In genomic region chr2:60505240-60505639, GRCh38 we compare ENCODE assay signal across 19 cellular contexts. TPM values are rescaled to one million over a fixed set of nuclear protein-coding genes. Genes with fewer than 3 reads are reported as not detected.
DNase-seq lines count a peak whose midpoint lies in the region; ATAC-seq, FAIRE-seq and TF ChIP-seq lines count a peak whose summit lies in the region.
"Had no signal": no experiment of that assay in that cellular context is flagged by ENCODE, and none has a peak within 500 bp of the region (broad histone marks: within the 10 kb centered on the region; RNA-seq: fewer than 3 reads in every experiment).

No MANE protein-coding gene starts in this region.

- ATAC-seq in heart left ventricle: peak; percentile 48 to 75 (median 60)
- ATAC-seq: body of pancreas had no signal

- 51 to 69% (median 58%) methylated on average over 5 of the region's 5 CpGs for WGBS in heart left ventricle, 4 donors

- H3K27ac ChIP-seq in heart left ventricle (peak overlapping the region in 3 of 12 donors; percentile 21 to 68 (median 38)), stomach smooth muscle (ENCODE audit: low read length) (peak overlapping the region; percentile 18)
- H3K27ac ChIP-seq: body of pancreas, tibial nerve had no signal

- no peak overlapping the region for H3K4me3 ChIP-seq in heart left ventricle
- H3K4me3 ChIP-seq in stomach smooth muscle (ENCODE audit: low read length in 2 of 2): no peak overlapping the region
- H3K4me3 ChIP-seq: BLaER1 treated with 17β-estradiol and CSF1 and Interleukin-3, amounts not matched to agents 10 nM and 100 nM; body of pancreas; spleen; tibial nerve had no signal

- no peaks in the 10 kb centered on the region for H3K9me3 Mint-ChIP-seq in activated naive CD8-positive, alpha-beta T cell treated with anti-CD3 and anti-CD28 coated beads for 36 hours
- H3K9me3 Mint-ChIP-seq: activated CD4-positive, alpha-beta memory T cell treated with anti-CD3 and anti-CD28 coated beads, Interleukin-2, amount 10 ng/mL, durations not matched to agents 7 days and 5 days; activated naive CD4-positive, alpha-beta T cell treated with anti-CD3 and anti-CD28 coated beads, Interleukin-2, amount 50 U/mL, for 72 hours; activated T-cell treated with anti-CD3 and anti-CD28 coated beads, Interleukin-2, amount 50 U/mL, for 72 hours had no signal

- H3K27me3 ChIP-seq in heart left ventricle: no peaks in the 10 kb centered on the region
- no peaks in the 10 kb centered on the region for H3K27me3 ChIP-seq in stomach smooth muscle (ENCODE audit: control insufficient read depth in 1 of 2, insufficient read depth in 2 of 2, low read length in 2 of 2)
- H3K27me3 ChIP-seq: BLaER1 treated with 17β-estradiol and CSF1 and Interleukin-3, amounts not matched to agents 10 nM and 100 nM; body of pancreas; spleen; tibial nerve had no signal

- H3K36me3 Mint-ChIP-seq in activated naive CD8-positive, alpha-beta T cell treated with anti-CD3 and anti-CD28 coated beads for 36 hours: no peaks in the 10 kb centered on the region
- H3K36me3 Mint-ChIP-seq: activated naive CD4-positive, alpha-beta T cell treated with anti-CD3 and anti-CD28 coated beads, Interleukin-2, amount 50 U/mL, for 72 hours had no signal

- H3K9me3 ChIP-seq in heart left ventricle: no peaks in the 10 kb centered on the region
- no peaks in the 10 kb centered on the region for H3K9me3 ChIP-seq in stomach smooth muscle (ENCODE audit: control insufficient read depth in 2 of 2, low read length in 2 of 2)
- H3K9me3 ChIP-seq: BLaER1 treated with 17β-estradiol and CSF1 and Interleukin-3, amounts not matched to agents 10 nM and 100 nM; body of pancreas; spleen; tibial nerve had no signal

- no peak overlapping the region for H3K27ac Mint-ChIP-seq in activated naive CD8-positive, alpha-beta T cell treated with anti-CD3 and anti-CD28 coated beads for 36 hours
- H3K27ac Mint-ChIP-seq: activated CD4-positive, alpha-beta memory T cell treated with anti-CD3 and anti-CD28 coated beads, Interleukin-2, amount 10 ng/mL, durations not matched to agents 7 days and 5 days; activated naive CD4-positive, alpha-beta T cell treated with anti-CD3 and anti-CD28 coated beads, Interleukin-2, amount 50 U/mL, for 72 hours; activated T-cell treated with anti-CD3 and anti-CD28 coated beads, Interleukin-2, amount 50 U/mL, for 72 hours had no signal

- no peak for TF ChIP-seq CTCF in heart left ventricle (IDR thresholded peaks at IDR 0.05)

- peaks cover 2% of the 10 kb centered on the region for H3K4me1 Mint-ChIP-seq in activated naive CD8-positive, alpha-beta T cell treated with anti-CD3 and anti-CD28 coated beads for 36 hours
- H3K4me1 Mint-ChIP-seq: activated CD4-positive, alpha-beta memory T cell treated with anti-CD3 and anti-CD28 coated beads, Interleukin-2, amount 10 ng/mL, durations not matched to agents 7 days and 5 days had no signal

- H3K4me1 ChIP-seq in heart left ventricle: peaks cover 0 to 62% (median 12%) of the 10 kb centered on the region in 12 donors
- H3K4me1 ChIP-seq in stomach smooth muscle (ENCODE audit: control insufficient read depth, insufficient read depth, low read length): peaks cover 36% of the 10 kb centered on the region
- H3K4me1 ChIP-seq: tibial nerve had no signal

- FAIRE-seq in GM19239 (lab: Jason Lieb, UNC): no peak
- FAIRE-seq: A204.1 had no signal

- TF ChIP-seq POLR2A in heart left ventricle (IDR thresholded peaks at IDR 0.05): no peak

- H3K36me3 ChIP-seq in heart left ventricle (no peaks in the 10 kb centered on the region), stomach smooth muscle (ENCODE audit: control insufficient read depth in 2 of 2, insufficient read depth in 2 of 2, low read length in 2 of 2) (no peaks in the 10 kb centered on the region)
- H3K36me3 ChIP-seq: tibial nerve had no signal

- DNase-seq in NCI-H1694 treated with DMSO at 0.1 percent for 48 hours (lab: John Stamatoyannopoulos, UW) (peak; percentile 49), NCI-H1694 (lab: John Stamatoyannopoulos, UW) (no peak), SHP77 treated with DMSO at 0.1 percent for 48 hours (lab: John Stamatoyannopoulos, UW) (peak; percentile 52), heart left ventricle (no peak), cortex of kidney (lab: John Stamatoyannopoulos, UW) (no peak), GM19239 (ENCODE audit: insufficient read length, low spot score) (no peak)
- DNase-seq in activated naive CD8-positive, alpha-beta T cell treated with anti-CD3 and anti-CD28 coated beads for 36 hours: no peak
- DNase-seq: activated CD4-positive, alpha-beta memory T cell treated with anti-CD3 and anti-CD28 coated beads, Interleukin-2, amount 10 ng/mL, durations not matched to agents 7 days and 5 days; activated T-cell treated with anti-CD3 and anti-CD28 coated beads, Interleukin-2, amount 50 U/mL, for 72 hours; NCI-H1436; NCI-H345; spleen; T-helper 1 cell had no signal

- intact Hi-C loops in heart left ventricle (cut with DNase I): loop anchor here in 2 of 10 donors (5.0 to 10.0 kb wide), 2 partner anchors 42 to 170 kb away; no protein-coding TSS in a partner anchor

- no peak overlapping the region for H3K4me3 Mint-ChIP-seq in activated naive CD8-positive, alpha-beta T cell treated with anti-CD3 and anti-CD28 coated beads for 36 hours
- H3K4me3 Mint-ChIP-seq: activated CD4-positive, alpha-beta memory T cell treated with anti-CD3 and anti-CD28 coated beads, Interleukin-2, amount 10 ng/mL, durations not matched to agents 7 days and 5 days; activated T-cell treated with anti-CD3 and anti-CD28 coated beads, Interleukin-2, amount 50 U/mL, for 72 hours had no signal

- peaks cover 18% of the 10 kb centered on the region for H3K27me3 Mint-ChIP-seq in activated naive CD8-positive, alpha-beta T cell treated with anti-CD3 and anti-CD28 coated beads for 36 hours

- H3K9ac ChIP-seq in stomach smooth muscle (ENCODE audit: low read length in 2 of 2): no peak overlapping the region

RNA-seq across cellular contexts. Expression of gene BCL11A, which starts 48.2 kb away (rescaled TPM):
- 10 to 100 TPM in 8 of 9 donors, 1 to 10 TPM in 1; 9.2 to 31.9 (median 22.4) TPM for total RNA-seq in heart left ventricle
- polyA plus RNA-seq in heart left ventricle: 10 to 100 TPM in 1 of 2 donors, 1 to 10 TPM in 1; 5.6 to 18.9 TPM
- total RNA-seq in activated naive CD8-positive, alpha-beta T cell treated with anti-CD3 and anti-CD28 coated beads for 36 hours: 1 to 10 TPM; 1.6 to 1.8 TPM
- total RNA-seq: activated CD4-positive, alpha-beta memory T cell treated with anti-CD3 and anti-CD28 coated beads, Interleukin-2, amount 10 ng/mL, durations not matched to agents 7 days and 5 days had no signal

Comparison
In these comparisons a context has a peak if more than half of its experiments do, and no peak if none do; other contexts are left out.
1. DNase-seq: peak in NCI-H1694 treated with DMSO at 0.1 percent for 48 hours (single experiment) and SHP77 treated with DMSO at 0.1 percent for 48 hours (single experiment); none in NCI-H1694 (single experiment), heart left ventricle (0 of 5), activated naive CD8-positive, alpha-beta T cell treated with anti-CD3 and anti-CD28 coated beads for 36 hours (single experiment), cortex of kidney (single experiment) and GM19239 (single experiment).